Comparison of ENCODE assay signal across 11 cellular contexts in genomic region chr2:66569321-66569851, GRCh38.
DNase-seq lines count a peak whose midpoint lies in the region; ATAC-seq, FAIRE-seq and TF ChIP-seq lines count a peak whose summit lies in the region.
"Had no signal": no experiment of that assay in that cellular context is flagged by ENCODE, and none has a peak within 500 bp of the region (broad histone marks: within the 10 kb centered on the region; RNA-seq: fewer than 3 reads in every experiment).

No MANE protein-coding gene starts in this region.

- H3K36me3 Mint-ChIP-seq in effector memory CD8-positive, alpha-beta T cell (ENCODE audit: insufficient read depth), result no peaks in the 10 kb centered on the region
- H3K36me3 Mint-ChIP-seq in activated T-helper 1 cell treated with anti-CD3 and anti-CD28 coated beads, Interleukin-12 subunit alpha, Interleukin-12 subunit beta, Interleukin-2, Interleukin-4 antibody, amounts not matched to agents 30 ng/mL and 10 ng/mL and 1 ng/mL, durations not matched to agents 14 hours and 24 hours and 36 hours (ENCODE audit: low read depth), result no peaks in the 10 kb centered on the region
- H3K36me3 Mint-ChIP-seq: activated naive CD8-positive, alpha-beta T cell; naive thymus-derived CD8-positive, alpha-beta T cell had no signal

- H3K4me1 ChIP-seq in K562 (replicated peaks in 1 of 2; ENCODE audit: control insufficient read depth in 2 of 2, insufficient read depth in 2 of 2, low read length in 2 of 2), result peaks cover 0 to 10% of the 10 kb centered on the region in 2 experiments; a peak in 3 of 5 replicates

- no peaks in the 10 kb centered on the region for H3K9me3 Mint-ChIP-seq in effector memory CD8-positive, alpha-beta T cell
- no peaks in the 10 kb centered on the region for H3K9me3 Mint-ChIP-seq in activated T-helper 1 cell treated with anti-CD3 and anti-CD28 coated beads, Interleukin-12 subunit alpha, Interleukin-12 subunit beta, Interleukin-2, Interleukin-4 antibody, amounts not matched to agents 30 ng/mL and 10 ng/mL and 1 ng/mL, durations not matched to agents 14 hours and 24 hours and 36 hours
- H3K9me3 Mint-ChIP-seq: naive thymus-derived CD8-positive, alpha-beta T cell had no signal

- no peaks in the 10 kb centered on the region for H3K9me1 ChIP-seq in K562 (ENCODE audit: control insufficient read depth, insufficient read depth, low read length)

- H3K4me2 ChIP-seq in K562 (ENCODE audit: insufficient read depth, low read length), result no peak overlapping the region
- H3K4me2 ChIP-seq in neural cell (ENCODE audit: low read length), result peak overlapping the region; percentile 78

- H3K27ac Mint-ChIP-seq in effector memory CD8-positive, alpha-beta T cell, result no peak overlapping the region
- no peak overlapping the region for H3K27ac Mint-ChIP-seq in activated T-helper 1 cell treated with anti-CD3 and anti-CD28 coated beads, Interleukin-12 subunit alpha, Interleukin-12 subunit beta, Interleukin-2, Interleukin-4 antibody, amounts not matched to agents 30 ng/mL and 10 ng/mL and 1 ng/mL, durations not matched to agents 14 hours and 24 hours and 36 hours
- H3K27ac Mint-ChIP-seq: activated naive CD8-positive, alpha-beta T cell; naive thymus-derived CD8-positive, alpha-beta T cell had no signal

- DNase-seq in GF-D8 (lab: John Stamatoyannopoulos, UW) (peak; percentile 23), NCI-H1417 treated with DMSO at 0.1 percent for 48 hours (lab: John Stamatoyannopoulos, UW) (peak; percentile 68), K562 (ENCODE audit: extremely low read depth in 1 of 4, low spot score in 3 of 4) (peak in 2 of 4 experiments; percentile 35 to 69), epidermal melanocyte (ENCODE audit: insufficient read length, low spot score) (no peak), Right ventricle myocardium superior (no peak)
- DNase-seq in effector memory CD8-positive, alpha-beta T cell, result no peak
- no peak for DNase-seq in activated T-helper 1 cell treated with anti-CD3 and anti-CD28 coated beads, Interleukin-12 subunit alpha, Interleukin-12 subunit beta, Interleukin-2, Interleukin-4 antibody, amounts not matched to agents 30 ng/mL and 10 ng/mL and 1 ng/mL, durations not matched to agents 14 hours and 24 hours and 36 hours (ENCODE audit: low spot score)
- DNase-seq: naive thymus-derived CD8-positive, alpha-beta T cell; NCI-H510A treated with DMSO at 0.1 percent for 48 hours had no signal

- H3K9me3 ChIP-seq in K562 (replicated peaks; ENCODE audit: control insufficient read depth, insufficient read depth, low read depth, low read length) (no peaks in the 10 kb centered on the region), neural cell (ENCODE audit: low read length) (no peaks in the 10 kb centered on the region)

- peak; percentile 23 for FAIRE-seq in K562 (lab: Jason Lieb, UNC)

- no peak for TF ChIP-seq CTCF in K562 (IDR thresholded peaks at IDR 0.05 in 2 of 3, conservative IDR thresholded peaks at IDR 0.05 in 1 of 3; ENCODE audit: insufficient read depth in 2 of 3, low read depth in 1 of 3, low read length in 3 of 3)
- TF ChIP-seq CTCF in neural cell (IDR thresholded peaks at IDR 0.05; ENCODE audit: poor library complexity, severe bottlenecking), result no peak

- no peaks in the 10 kb centered on the region for H3K79me2 ChIP-seq in K562 (ENCODE audit: control insufficient read depth, insufficient read depth, low read length)
- no peaks in the 10 kb centered on the region for H3K79me2 ChIP-seq in neural cell (replicated peaks; ENCODE audit: insufficient read depth, low read length)

- no peaks in the 10 kb centered on the region for H3K36me3 ChIP-seq in K562 (ENCODE audit: control insufficient read depth, insufficient read depth, low read length)
- no peaks in the 10 kb centered on the region for H3K36me3 ChIP-seq in neural cell (ENCODE audit: insufficient read depth, low read length)

- H3K4me1 Mint-ChIP-seq in effector memory CD8-positive, alpha-beta T cell (ENCODE audit: low read depth in 2 of 2), result no peaks in the 10 kb centered on the region
- H3K4me1 Mint-ChIP-seq in activated T-helper 1 cell treated with anti-CD3 and anti-CD28 coated beads, Interleukin-12 subunit alpha, Interleukin-12 subunit beta, Interleukin-2, Interleukin-4 antibody, amounts not matched to agents 30 ng/mL and 10 ng/mL and 1 ng/mL, durations not matched to agents 14 hours and 24 hours and 36 hours (ENCODE audit: low read depth), result no peaks in the 10 kb centered on the region

- H3K27me3 ChIP-seq in K562 (ENCODE audit: control insufficient read depth in 2 of 2, insufficient read depth in 2 of 2, low read length in 2 of 2), result no peaks in the 10 kb centered on the region
- H3K27me3 ChIP-seq in neural cell (ENCODE audit: insufficient read depth, low read depth, low read length), result no peaks in the 10 kb centered on the region

- ATAC-seq in K562 (peak; percentile 88), Right ventricle myocardium superior (ENCODE audit: poor library complexity) (no peak)
- ATAC-seq in effector memory CD8-positive, alpha-beta T cell (replicated peaks), result no peak
- ATAC-seq: naive thymus-derived CD8-positive, alpha-beta T cell had no signal

- BruUV-seq in K562 (replicated peaks; lab: Mats Ljungman, UMichigan), result no TSS peak

- no peak for TF ChIP-seq POLR2A in K562 (conservative IDR thresholded peaks at IDR 0.05)

- no peaks in the 10 kb centered on the region for H4K20me1 ChIP-seq in K562 (replicated peaks; ENCODE audit: control insufficient read depth, insufficient read depth, low read length)
- H4K20me1 ChIP-seq in neural cell (ENCODE audit: insufficient read depth), result no peaks in the 10 kb centered on the region

- no peak overlapping the region for H3K4me3 ChIP-seq in K562
- peak overlapping the region; percentile 54 for H3K4me3 ChIP-seq in neural cell (ENCODE audit: low read length)

- CTCF ChIA-PET in K562 (lab: Yijun Ruan, JAX; ENCODE audit: low intra/inter-chr PET ratio), result no interaction called here

- no peak overlapping the region for H3K27ac ChIP-seq in K562 (ENCODE audit: extremely low read depth, low read depth, low read length)
- peak overlapping the region; percentile 88 for H3K27ac ChIP-seq in neural cell (ENCODE audit: low read length)

- 36% methylated on average over 4 of the region's 4 CpGs for whole genome bisulfite sequencing in K562 (ENCODE audit: insufficient coverage, low coverage, missing lambda C conversion rate)

- H3F3A ChIP-seq in neural cell (ENCODE audit: insufficient read depth, low read length, poor library complexity, severe bottlenecking), result peaks cover 15% of the 10 kb centered on the region

- POLR2A ChIA-PET in K562 (lab: Yijun Ruan, JAX), result no interaction called here

- H3K9ac ChIP-seq in K562 (ENCODE audit: insufficient read depth in 1 of 2, low read depth in 2 of 2, low read length in 2 of 2) (no peak overlapping the region), neural cell (ENCODE audit: low read length) (peak overlapping the region; percentile 48)

- TF ChIP-seq RAD21 in K562 (CRISPR knock-in tag; conservative IDR thresholded peaks at IDR 0.05 in 1 of 2, IDR thresholded peaks at IDR 0.05 in 1 of 2) (no peak), neural cell (conservative IDR thresholded peaks at IDR 0.05) (peak; percentile 28)

- intact Hi-C loops in K562 (cut with micrococcal nuclease) (no loop called here), Right ventricle myocardium superior (cut with DNase I) (no loop called here)
- intact Hi-C loops in activated T-helper 1 cell treated with anti-CD3 and anti-CD28 coated beads, Interleukin-12 subunit alpha, Interleukin-12 subunit beta, Interleukin-2, Interleukin-4 antibody, amounts not matched to agents 30 ng/mL and 10 ng/mL and 1 ng/mL, durations not matched to agents 14 hours and 24 hours and 36 hours (cut with micrococcal nuclease), result no loop called here

- H3K27me3 Mint-ChIP-seq in effector memory CD8-positive, alpha-beta T cell, result peaks cover 0 to 8% of the 10 kb centered on the region in 2 donors
- H3K27me3 Mint-ChIP-seq in activated T-helper 1 cell treated with anti-CD3 and anti-CD28 coated beads, Interleukin-12 subunit alpha, Interleukin-12 subunit beta, Interleukin-2, Interleukin-4 antibody, amounts not matched to agents 30 ng/mL and 10 ng/mL and 1 ng/mL, durations not matched to agents 14 hours and 24 hours and 36 hours (ENCODE audit: insufficient read depth), result peaks cover 4% of the 10 kb centered on the region

- H3K9me2 ChIP-seq in neural cell (ENCODE audit: insufficient read depth, low read length), result no peaks in the 10 kb centered on the region

- H3K4me3 Mint-ChIP-seq in effector memory CD8-positive, alpha-beta T cell, result no peak overlapping the region
- H3K4me3 Mint-ChIP-seq in activated T-helper 1 cell treated with anti-CD3 and anti-CD28 coated beads, Interleukin-12 subunit alpha, Interleukin-12 subunit beta, Interleukin-2, Interleukin-4 antibody, amounts not matched to agents 30 ng/mL and 10 ng/mL and 1 ng/mL, durations not matched to agents 14 hours and 24 hours and 36 hours, result no peak overlapping the region
- H3K4me3 Mint-ChIP-seq: activated naive CD8-positive, alpha-beta T cell; naive thymus-derived CD8-positive, alpha-beta T cell had no signal

- H2AFZ ChIP-seq in K562 (ENCODE audit: low read depth, low read length), result no peak overlapping the region
- H2AFZ ChIP-seq in neural cell (ENCODE audit: low read depth, low read length), result no peak overlapping the region

- TF ChIP-seq EP300 in K562 (IDR thresholded peaks at IDR 0.05; ENCODE audit: low read length) (0 out of 2 replicates have a peak, but pooled peaks have one; percentile 29), neural cell (conservative IDR thresholded peaks at IDR 0.05; ENCODE audit: poor library complexity, severe bottlenecking) (peak; percentile 92)

- in situ Hi-C loops in K562 (cut with MboI), result no loop called here

TF ChIP-seq in K562, 482 proteins besides CTCF, POLR2A, EP300 and RAD21 (continues in another document):
- TF ChIP-seq DMBX1 (CRISPR knock-in tag; IDR thresholded peaks at IDR 0.05; ENCODE audit: borderline replicate concordance), result no peak

TF ChIP-seq in neural cell, 6 proteins besides CTCF, POLR2A, EP300 and RAD21:
- TF ChIP-seq POLR2AphosphoS5 (IDR thresholded peaks at IDR 0.05) (peak; percentile 72), SMC3 (conservative IDR thresholded peaks at IDR 0.05; ENCODE audit: poor library complexity) (peak; percentile 25), TAF1 (IDR thresholded peaks at IDR 0.05; ENCODE audit: low read depth) (no peak), MXI1 (conservative IDR thresholded peaks at IDR 0.05; ENCODE audit: poor library complexity, severe bottlenecking) (peak; percentile 56)
TF ChIP-seq in neural cell: peak in this region for 3.

Comparison
In these comparisons a context has a peak if more than half of its experiments do, and no peak if none do; other contexts are left out.
1. DNase-seq: peak in GF-D8 (single experiment) and NCI-H1417 treated with DMSO at 0.1 percent for 48 hours (single experiment); none in epidermal melanocyte (single experiment), Right ventricle myocardium superior (single experiment), effector memory CD8-positive, alpha-beta T cell (0 of 3) and activated T-helper 1 cell treated with anti-CD3 and anti-CD28 coated beads, Interleukin-12 subunit alpha, Interleukin-12 subunit beta, Interleukin-2, Interleukin-4 antibody, amounts not matched to agents 30 ng/mL and 10 ng/mL and 1 ng/mL, durations not matched to agents 14 hours and 24 hours and 36 hours (single experiment).